In genomic region chr6:166654573-166654972, GRCh38 we compare ENCODE assay signal across 19 cellular contexts.
"Had no signal": no experiment of that assay in that cellular context is flagged by ENCODE, and none has a peak within 500 bp of the region (broad histone marks: within the 10 kb centered on the region; RNA-seq: fewer than 3 reads in every experiment).

No MANE protein-coding gene starts in this region.

- FAIRE-seq: HTR-8/SVneo had no signal

- ATAC-seq: Panc1, PC-3, T-cell had no signal

- H3K27ac ChIP-seq: HL-60, RWPE1 had no signal

- DNase-seq: KBM-7, MV-4-11, NCI-H1048, NCI-H1105, NCI-H1417, NCI-H1436 treated with DMSO at 0.1 percent for 48 hours, NCI-H1694, NCI-H187 treated with DMSO at 0.1 percent for 48 hours, NCI-H2029 treated with DMSO at 0.1 percent for 48 hours, NCI-H2227 treated with DMSO at 0.1 percent for 48 hours, NCI-H524, NCI-H526 treated with DMSO at 0.1 percent for 48 hours, PC-3, SW 1271, T-cell had no signal
